ENCODE assay signal across 9 cellular contexts in the genomic region with DNA sequence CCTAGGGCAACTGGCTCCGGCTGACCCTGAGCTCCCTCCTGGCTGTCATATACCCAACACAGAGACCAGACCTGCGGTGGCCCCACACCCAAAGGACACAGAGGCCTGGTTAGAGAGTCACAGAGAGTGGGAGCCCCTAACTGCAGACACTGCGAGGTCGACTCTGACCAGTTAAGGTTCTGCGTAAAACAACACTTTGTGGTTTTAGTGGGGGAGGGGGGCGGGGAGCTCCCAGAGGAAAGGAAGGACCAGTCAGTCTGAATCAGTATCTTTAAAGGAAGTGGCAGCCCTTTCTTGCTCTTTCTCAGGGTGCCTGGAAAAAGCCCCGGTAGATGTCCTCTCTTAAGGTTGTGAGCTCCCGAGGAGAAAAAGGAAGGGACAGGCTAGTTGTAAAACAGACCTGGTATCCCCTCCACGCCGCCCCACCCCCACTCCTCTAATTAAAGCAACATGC. TPM values are rescaled to one million over a fixed set of nuclear protein-coding genes. Genes with fewer than 3 reads are reported as not detected.
DNase-seq lines count a peak whose midpoint lies in the region; ATAC-seq, FAIRE-seq and TF ChIP-seq lines count a peak whose summit lies in the region.
"Had no signal": no experiment of that assay in that cellular context is flagged by ENCODE, and none has a peak within 500 bp of the region (broad histone marks: within the 10 kb centered on the region; RNA-seq: fewer than 3 reads in every experiment).

No MANE protein-coding gene starts in this region.

- POLR2A ChIA-PET in MCF 10A (lab: Yijun Ruan, JAX) = interaction anchor here (0.6 to 1.1 kb wide), 2 partner anchors 86 to 249 kb away, joined by 3 read pairs; no protein-coding TSS in a partner anchor
- POLR2A ChIA-PET in activated CD4-positive, alpha-beta memory T cell treated with anti-CD3 and anti-CD28 coated beads for 36 hours (lab: Charles Lee) = interaction anchor here (0.6 to 0.9 kb wide), 2 partner anchors 27 to 116 kb away, joined by 3 read pairs; no protein-coding TSS in a partner anchor

- CTCF ChIA-PET in MCF 10A (lab: Yijun Ruan, JAX) = interaction anchor here (0.6 to 1.9 kb wide), 6 partner anchors 9 to 293 kb away, joined by 3 to 9 read pairs (median 4); no protein-coding TSS in a partner anchor
- CTCF ChIA-PET in activated CD4-positive, alpha-beta memory T cell treated with anti-CD3 and anti-CD28 coated beads for 36 hours (lab: Charles Lee) = interaction anchor here (0.7 to 1.0 kb wide), 4 partner anchors 14 to 343 kb away, joined by 3 to 6 read pairs (median 3); no protein-coding TSS in a partner anchor

- no TSS peak for BruUV-seq in MCF 10A (replicated peaks; lab: Mats Ljungman, UMichigan)

- H3K27me3 Mint-ChIP-seq in MCF 10A (ENCODE audit: insufficient read depth, unreplicated experiment) = no peaks in the 10 kb centered on the region
- no peaks in the 10 kb centered on the region for H3K27me3 Mint-ChIP-seq in activated CD4-positive, alpha-beta memory T cell treated with anti-CD3 and anti-CD28 coated beads for 36 hours

- H3K9me3 Mint-ChIP-seq in MCF 10A (ENCODE audit: unreplicated experiment) = no peaks in the 10 kb centered on the region
- H3K9me3 Mint-ChIP-seq in activated CD4-positive, alpha-beta memory T cell treated with anti-CD3 and anti-CD28 coated beads for 36 hours = no peaks in the 10 kb centered on the region

- no peak for FAIRE-seq in GM12892 (lab: Jason Lieb, UNC)
- FAIRE-seq: GM18507 had no signal

- H3K36me3 ChIP-seq in breast epithelium = no peaks in the 10 kb centered on the region
- peaks cover 34 to 40% (median 38%) of the 10 kb centered on the region in 3 donors for H3K36me3 ChIP-seq in tibial artery

- no peak overlapping the region for H3K27ac Mint-ChIP-seq in MCF 10A (ENCODE audit: low read depth, unreplicated experiment)
- H3K27ac Mint-ChIP-seq in activated CD4-positive, alpha-beta memory T cell treated with anti-CD3 and anti-CD28 coated beads for 36 hours = peak overlapping the region; percentile 76

- H3K9me3 ChIP-seq in breast epithelium (no peaks in the 10 kb centered on the region), tibial artery (no peaks in the 10 kb centered on the region)

- peaks cover 11 to 18% of the 10 kb centered on the region in 2 donors for H3K4me1 ChIP-seq in breast epithelium
- peaks cover 0 to 56% (median 34%) of the 10 kb centered on the region in 4 donors for H3K4me1 ChIP-seq in tibial artery

- H3K27me3 ChIP-seq in breast epithelium (no peaks in the 10 kb centered on the region), tibial artery (no peaks in the 10 kb centered on the region)

- ATAC-seq in GM18505 (IDR thresholded peaks at IDR 0.05; ENCODE audit: unreplicated experiment) = no peak
- no peak for ATAC-seq in GM19463 (IDR thresholded peaks at IDR 0.05; ENCODE audit: unreplicated experiment)

- TF ChIP-seq POLR2A in breast epithelium (IDR thresholded peaks at IDR 0.05) (no peak), GM12892 (IDR thresholded peaks at IDR 0.05; ENCODE audit: low read depth, low read length) (no peak), GM18505 (IDR thresholded peaks at IDR 0.05; ENCODE audit: borderline replicate concordance, extremely low read depth, insufficient read depth, insufficient read length) (no peak)

- no peak for TF ChIP-seq CTCF in breast epithelium (IDR thresholded peaks at IDR 0.05)
- TF ChIP-seq CTCF in MCF 10A (IDR thresholded peaks at IDR 0.05; ENCODE audit: unreplicated experiment) = no peak
- TF ChIP-seq CTCF in tibial artery (IDR thresholded peaks at IDR 0.05) = no peak

- peaks cover 22% of the 10 kb centered on the region for H3K36me3 Mint-ChIP-seq in MCF 10A (ENCODE audit: insufficient read depth, unreplicated experiment)
- peaks cover 51% of the 10 kb centered on the region for H3K36me3 Mint-ChIP-seq in activated CD4-positive, alpha-beta memory T cell treated with anti-CD3 and anti-CD28 coated beads for 36 hours

- H3K4me3 Mint-ChIP-seq in MCF 10A (ENCODE audit: unreplicated experiment) = no peak overlapping the region
- peak overlapping the region; percentile 78 for H3K4me3 Mint-ChIP-seq in activated CD4-positive, alpha-beta memory T cell treated with anti-CD3 and anti-CD28 coated beads for 36 hours

- peaks cover 16% of the 10 kb centered on the region for H3K4me1 Mint-ChIP-seq in MCF 10A (ENCODE audit: insufficient read depth, unreplicated experiment)
- H3K4me1 Mint-ChIP-seq in activated CD4-positive, alpha-beta memory T cell treated with anti-CD3 and anti-CD28 coated beads for 36 hours (ENCODE audit: low read depth) = peaks cover 74% of the 10 kb centered on the region

- intact Hi-C loops in breast epithelium (cut with DNase I; ENCODE audit: low total_unique reads) (loop anchor here (10.0 kb wide), 2 partner anchors 139 to 401 kb away; partner anchors contain the start of gene TTC22), MCF 10A (cut with micrococcal nuclease) (no loop called here), tibial artery (cut with DNase I; ENCODE audit: low total_unique reads) (loop anchor here (5.0 kb wide), 1 partner anchor 142 kb away; no protein-coding TSS in a partner anchor)
- intact Hi-C loops in activated CD4-positive, alpha-beta memory T cell treated with anti-CD3 and anti-CD28 coated beads for 36 hours (cut with micrococcal nuclease) = no loop called here

- peak overlapping the region; percentile 46 to 98 for H3K27ac ChIP-seq in breast epithelium
- peak overlapping the region; percentile 82 to 89 for H3K27ac ChIP-seq in tibial artery

- no peak for DNase-seq in breast epithelium (ENCODE audit: low spot score in 2 of 2)
- DNase-seq in MCF 10A (ENCODE audit: unreplicated experiment) = no peak
- peak; percentile 52 for DNase-seq in activated CD4-positive, alpha-beta memory T cell treated with anti-CD3 and anti-CD28 coated beads for 36 hours
- peak; percentile 2 for DNase-seq in inferior parietal cortex (ENCODE audit: extremely low spot score)
- DNase-seq in tibial artery = no peak
- no peak for DNase-seq in GM12892 (ENCODE audit: insufficient read length)

- peak overlapping the region; percentile 94 to 99 (median 96) for H3K4me3 ChIP-seq in breast epithelium
- H3K4me3 ChIP-seq in tibial artery = peak overlapping the region; percentile 83 to 84

RNA-seq across cellular contexts. Expression of gene SSBP3, which starts 2.4 kb away (rescaled TPM):
- total RNA-seq in breast epithelium (10 to 100 TPM; 21.3 to 28.0 (median 25.6) TPM), MCF 10A (2022) (6.5 and 8.6 TPM in 2 replicates)
- total RNA-seq in activated CD4-positive, alpha-beta memory T cell treated with anti-CD3 and anti-CD28 coated beads for 36 hours = 10 to 100 TPM; 44.4 to 49.6 TPM
- 15.7 TPM for polyA plus RNA-seq in GM12892 (2012; ENCODE audit: missing spikeins)

Comparison
In these comparisons a context has a peak if more than half of its experiments do, and no peak if none do; other contexts are left out.
1. intact Hi-C loops: an anchor here in breast epithelium (10.0 kb wide) and tibial artery (5.0 kb wide); none called in MCF 10A and activated CD4-positive, alpha-beta memory T cell treated with anti-CD3 and anti-CD28 coated beads for 36 hours.
2. DNase-seq: peak in activated CD4-positive, alpha-beta memory T cell treated with anti-CD3 and anti-CD28 coated beads for 36 hours (single experiment) and inferior parietal cortex (single experiment); none in breast epithelium (0 of 2), MCF 10A (single experiment), tibial artery (0 of 2) and GM12892 (single experiment).